Comparison of ENCODE assay signal across 11 cellular contexts in genomic region chr6:165804331-165805066, GRCh38.
DNase-seq lines count a peak whose midpoint lies in the region; ATAC-seq and TF ChIP-seq lines count a peak whose summit lies in the region.
"Had no signal": no experiment of that assay in that cellular context is flagged by ENCODE, and none has a peak within 500 bp of the region (broad histone marks: within the 10 kb centered on the region; RNA-seq: fewer than 3 reads in every experiment).

No MANE protein-coding gene starts in this region.

- peaks cover 7 to 34% (median 13%) of the 10 kb centered on the region in 9 donors for H3K4me1 ChIP-seq in heart right ventricle
- H3K4me1 ChIP-seq in tibial artery = peaks cover 0 to 10% (median 4%) of the 10 kb centered on the region in 4 donors
- H3K4me1 ChIP-seq in foreskin keratinocyte = no peaks in the 10 kb centered on the region
- H3K4me1 ChIP-seq: HAP-1 had no signal

- DNase-seq in heart right ventricle (peak in 1 of 2 donors; percentile 46), tibial artery (no peak), foreskin keratinocyte (no peak), amniotic stem cell (lab: John Stamatoyannopoulos, UW) (no peak)
- DNase-seq: stimulated activated CD4-positive, alpha-beta T cell treated with anti-CD3 and anti-CD28 coated beads, Interleukin-2, amount 100 ng/mL, for 48 hours had no signal

- peaks cover 4% of the 10 kb centered on the region for H3K36me3 Mint-ChIP-seq in brain
- H3K36me3 Mint-ChIP-seq in nephron (ENCODE audit: low read depth) = no peaks in the 10 kb centered on the region
- H3K36me3 Mint-ChIP-seq: memory B cell had no signal

- WGBS in heart right ventricle, 2 donors = 10 to 13% methylated on average over 43 to 61 of the region's 61 CpGs

- H3K4me3 ChIP-seq in heart right ventricle (peak overlapping the region; percentile 10 to 59 (median 46)), tibial artery (peak overlapping the region; percentile 31 to 36)
- H3K4me3 ChIP-seq: HAP-1 had no signal

- H3K9me3 Mint-ChIP-seq in brain (peaks cover 0 to 20% (median 5%) of the 10 kb centered on the region in 5 experiments), nephron (peaks cover 2% of the 10 kb centered on the region)

- H3K27me3 ChIP-seq in heart right ventricle (peaks cover 0 to 17% (median 4%) of the 10 kb centered on the region in 7 donors), tibial artery (peaks cover 0 to 33% of the 10 kb centered on the region in 2 donors), foreskin keratinocyte (no peaks in the 10 kb centered on the region)

- H3K36me3 ChIP-seq in heart right ventricle = no peaks in the 10 kb centered on the region
- no peaks in the 10 kb centered on the region for H3K36me3 ChIP-seq in tibial artery
- H3K36me3 ChIP-seq: HAP-1 had no signal

- H3K27me3 Mint-ChIP-seq in brain (peaks cover 31% of the 10 kb centered on the region), nephron (ENCODE audit: low read depth) (peaks cover 63% of the 10 kb centered on the region)

- H3K4me1 Mint-ChIP-seq in brain = peaks cover 17% of the 10 kb centered on the region
- peaks cover 26% of the 10 kb centered on the region for H3K4me1 Mint-ChIP-seq in nephron
- H3K4me1 Mint-ChIP-seq: memory B cell had no signal

- H3K27ac ChIP-seq in heart right ventricle (peak overlapping the region in 2 of 10 donors; percentile 37 to 42), tibial artery (no peak overlapping the region), foreskin keratinocyte (no peak overlapping the region)

- intact Hi-C loops in heart right ventricle (cut with DNase I) (no loop called here), tibial artery (cut with DNase I; ENCODE audit: low total_unique reads) (no loop called here)

- H3K27ac Mint-ChIP-seq in brain (no peak overlapping the region), nephron (peak overlapping the region in 1 of 3 experiments; percentile 2)
- H3K27ac Mint-ChIP-seq: memory B cell had no signal

- peak overlapping the region; percentile 18 to 80 (median 77) for H3K4me3 Mint-ChIP-seq in brain
- peak overlapping the region; percentile 78 to 82 (median 81) for H3K4me3 Mint-ChIP-seq in nephron
- H3K4me3 Mint-ChIP-seq: memory B cell had no signal

- H3K9me3 ChIP-seq in heart right ventricle (peaks cover 0 to 6% (median 0%) of the 10 kb centered on the region in 11 donors), tibial artery (no peaks in the 10 kb centered on the region)
- H3K9me3 ChIP-seq: HAP-1 had no signal

- ATAC-seq in heart right ventricle = peak; percentile 13 to 60 (median 56)
- no peak for ATAC-seq in GM21529 (IDR thresholded peaks at IDR 0.05; ENCODE audit: unreplicated experiment)
- no peak for ATAC-seq in foreskin keratinocyte
- no peak for ATAC-seq in esophagus mucosa

- TF ChIP-seq CTCF in brain (conservative IDR thresholded peaks at IDR 0.05) = no peak
- TF ChIP-seq CTCF in heart right ventricle (IDR thresholded peaks at IDR 0.05) = no peak
- no peak for TF ChIP-seq CTCF in nephron (IDR thresholded peaks at IDR 0.05; ENCODE audit: unreplicated experiment in 3 of 3)
- TF ChIP-seq CTCF in tibial artery (IDR thresholded peaks at IDR 0.05) = no peak
- TF ChIP-seq CTCF in foreskin keratinocyte (conservative IDR thresholded peaks at IDR 0.05) = no peak

Comparison
In these comparisons a context has a peak if more than half of its experiments do, and no peak if none do; other contexts are left out.
1. ATAC-seq: peak in heart right ventricle (8 of 8); none in GM21529 (single experiment), foreskin keratinocyte (single experiment) and esophagus mucosa (single experiment).